In the genomic region with DNA sequence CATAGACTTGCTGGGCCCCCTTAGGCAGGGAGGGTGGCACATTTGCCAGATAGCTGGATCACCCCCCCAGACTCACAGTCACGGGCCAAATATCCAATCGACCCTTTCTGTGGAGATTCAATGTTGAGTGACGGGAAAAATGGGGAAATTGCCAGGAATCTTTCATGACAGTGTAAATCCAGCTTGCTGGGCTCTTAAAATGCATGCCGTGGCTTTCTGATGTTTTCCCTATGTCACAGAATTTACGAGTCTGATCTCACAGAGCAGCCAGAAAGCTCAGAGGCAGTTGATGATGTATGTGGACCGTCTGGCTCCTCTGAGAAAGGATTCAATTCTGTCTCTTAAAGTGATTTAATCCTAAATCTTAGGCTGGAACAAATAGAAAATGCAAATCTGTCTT, we compare ENCODE assay signal across 19 cellular contexts.
"Had no signal": no experiment of that assay in that cellular context is flagged by ENCODE, and none has a peak within 500 bp of the region (broad histone marks: within the 10 kb centered on the region; RNA-seq: fewer than 3 reads in every experiment).

No MANE protein-coding gene starts in this region.

- H3K9me3 ChIP-seq: esophagus squamous epithelium, gastrocnemius medialis, left lung, prostate gland, right atrium auricular region, thyroid gland had no signal

- H3K27me3 ChIP-seq: right atrium auricular region, thyroid gland had no signal

- DNase-seq: activated CD4-positive, alpha-beta memory T cell treated with anti-CD3 and anti-CD28 coated beads for 36 hours; activated CD4-positive, alpha-beta T cell treated with anti-CD3 and anti-CD28 coated beads for 36 hours; activated CD8-positive, alpha-beta memory T cell treated with anti-CD3 and anti-CD28 coated beads, Interleukin-2, amount 10 ng/mL, durations not matched to agents 7 days and 5 days; effector memory CD4-positive, alpha-beta T cell; esophagus squamous epithelium; gastrocnemius medialis; head of caudate nucleus; kidney; left lung; mammary epithelial cell; stimulated activated CD4-positive, alpha-beta T cell treated with anti-CD3 and anti-CD28 coated beads, Interleukin-2, amount 100 ng/mL, for 24 hours; stimulated activated naive CD4-positive, alpha-beta T cell treated with Interleukin-2 at 50 U/mL for 16 hours; T-helper 2 cell; thyroid gland had no signal

- H3K27ac Mint-ChIP-seq: activated CD4-positive, alpha-beta memory T cell treated with anti-CD3 and anti-CD28 coated beads for 36 hours; activated CD4-positive, alpha-beta T cell treated with anti-CD3 and anti-CD28 coated beads for 36 hours; activated CD8-positive, alpha-beta memory T cell treated with anti-CD3 and anti-CD28 coated beads, Interleukin-2, amount 10 ng/mL, durations not matched to agents 7 days and 5 days; activated naive CD8-positive, alpha-beta T cell; dendritic cell treated with granulocyte-macrophage colony-stimulating factor and Interleukin-4, amounts not matched to agents 40 ng/mL and 50 ng/mL, for 4 days had no signal

- H3K4me3 Mint-ChIP-seq: activated CD4-positive, alpha-beta memory T cell treated with anti-CD3 and anti-CD28 coated beads for 36 hours; activated CD4-positive, alpha-beta T cell treated with anti-CD3 and anti-CD28 coated beads for 36 hours; activated CD8-positive, alpha-beta memory T cell treated with anti-CD3 and anti-CD28 coated beads, Interleukin-2, amount 10 ng/mL, durations not matched to agents 7 days and 5 days; activated naive CD8-positive, alpha-beta T cell; dendritic cell treated with granulocyte-macrophage colony-stimulating factor and Interleukin-4, amounts not matched to agents 40 ng/mL and 50 ng/mL, for 4 days; neural crest cell had no signal

- H3K4me1 Mint-ChIP-seq: activated CD4-positive, alpha-beta T cell treated with anti-CD3 and anti-CD28 coated beads for 36 hours; activated CD8-positive, alpha-beta memory T cell treated with anti-CD3 and anti-CD28 coated beads, Interleukin-2, amount 10 ng/mL, durations not matched to agents 7 days and 5 days had no signal

- H3K4me3 ChIP-seq: esophagus squamous epithelium, gastrocnemius medialis, left lung, prostate gland, right atrium auricular region, thyroid gland had no signal

- H3K4me1 ChIP-seq: esophagus squamous epithelium, gastrocnemius medialis, left lung, prostate gland, thyroid gland had no signal

- H3K9me3 Mint-ChIP-seq: activated CD4-positive, alpha-beta memory T cell treated with anti-CD3 and anti-CD28 coated beads for 36 hours; dendritic cell treated with granulocyte-macrophage colony-stimulating factor and Interleukin-4, amounts not matched to agents 40 ng/mL and 50 ng/mL, for 4 days; neural crest cell had no signal

- H3K27ac ChIP-seq: esophagus squamous epithelium, gastrocnemius medialis, left lung, prostate gland, right atrium auricular region, thyroid gland had no signal

- H3K36me3 Mint-ChIP-seq: activated CD4-positive, alpha-beta memory T cell treated with anti-CD3 and anti-CD28 coated beads for 36 hours; activated CD8-positive, alpha-beta memory T cell treated with anti-CD3 and anti-CD28 coated beads, Interleukin-2, amount 10 ng/mL, durations not matched to agents 7 days and 5 days; activated naive CD8-positive, alpha-beta T cell had no signal

- H3K36me3 ChIP-seq: esophagus squamous epithelium, gastrocnemius medialis, left lung, prostate gland, right atrium auricular region, thyroid gland had no signal
